In the genomic region with DNA sequence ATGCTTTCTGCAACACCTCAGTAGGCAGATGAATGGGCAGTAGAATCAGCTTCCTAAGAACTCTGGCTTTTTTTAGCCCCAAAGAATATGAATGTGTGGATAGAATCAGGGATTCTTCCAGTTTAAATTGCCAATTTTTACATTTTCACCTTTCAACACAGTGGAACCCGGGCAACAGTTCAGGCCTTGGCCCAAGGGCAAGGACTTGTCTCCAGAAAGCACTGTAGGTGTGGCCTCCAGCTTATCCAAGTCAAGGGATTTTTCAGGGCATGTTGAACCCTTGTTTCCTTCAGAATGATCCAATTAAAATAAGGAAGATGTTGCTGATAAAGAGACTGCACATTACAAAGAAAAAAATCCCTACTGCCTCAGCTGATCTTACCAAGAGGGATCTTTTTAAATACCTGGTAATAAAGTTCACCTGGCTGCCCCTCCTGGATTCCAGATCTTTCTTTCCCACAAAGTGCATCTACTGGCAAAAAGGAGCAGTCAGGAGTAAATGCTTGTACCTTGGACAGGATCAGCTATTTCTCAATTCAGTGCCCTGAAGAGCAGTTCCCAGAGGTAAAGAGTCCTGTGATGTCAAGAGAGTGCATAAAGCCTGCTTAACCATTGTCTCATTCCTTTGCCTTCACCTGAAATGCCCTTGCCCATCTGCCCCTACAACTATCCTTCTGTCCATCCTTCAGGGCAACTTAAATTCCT, we compare ENCODE assay signal across 1 cellular context.
A peak's percentile ranks its signal among the peaks of the same experiment; 100 is the strongest.
TF ChIP-seq lines count a peak whose summit lies in the region.

No MANE protein-coding gene starts in this region.

TF ChIP-seq in liver, 16 proteins besides CTCF, POLR2A, EP300 and RAD21 (continued from another document):
- TF ChIP-seq REST (IDR thresholded peaks at IDR 0.05): peak; percentile 58
- TF ChIP-seq GABPA (IDR thresholded peaks at IDR 0.05 in 1 of 2, conservative IDR thresholded peaks at IDR 0.05 in 1 of 2): no peak
- peak; percentile 68 for TF ChIP-seq YY1 (IDR thresholded peaks at IDR 0.05)
- peak; percentile 64 for TF ChIP-seq MAX (IDR thresholded peaks at IDR 0.05)
- peak; percentile 54 to 79 for TF ChIP-seq JUND (IDR thresholded peaks at IDR 0.05)
- TF ChIP-seq FOXA2 (IDR thresholded peaks at IDR 0.05): peak; percentile 43
- peak; percentile 94 to 98 for TF ChIP-seq RXRA (IDR thresholded peaks at IDR 0.05)
- peak in 1 of 2 donors; percentile 55 for TF ChIP-seq EGR1 (IDR thresholded peaks at IDR 0.05; ENCODE audit: low read depth in 2 of 2)
- peak; percentile 92 to 97 for TF ChIP-seq HNF4A (conservative IDR thresholded peaks at IDR 0.05)
- TF ChIP-seq NR2F2 (IDR thresholded peaks at IDR 0.05): no peak
TF ChIP-seq in liver: peak in this region for 11.
